Comparison of ENCODE assay signal across 9 cellular contexts in the genomic region with DNA sequence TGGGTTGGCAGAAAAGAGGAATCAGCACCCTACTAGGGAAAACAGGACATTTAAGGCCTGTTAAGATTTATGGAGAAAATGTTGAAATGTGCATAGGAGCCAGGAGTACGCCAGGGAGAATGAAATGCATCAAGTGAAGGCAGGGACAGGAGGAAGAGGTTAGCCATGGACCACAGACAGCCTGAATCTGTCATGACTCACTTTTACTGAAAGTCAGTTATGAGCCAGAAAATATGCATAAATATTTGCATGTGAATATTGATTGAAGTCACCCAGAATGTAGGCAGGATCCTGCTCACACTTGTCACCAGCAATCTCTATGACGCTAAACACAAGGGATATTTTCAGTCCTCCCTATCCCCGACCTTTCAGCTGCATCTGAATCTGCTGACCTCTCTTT. TPM values are rescaled to one million over a fixed set of nuclear protein-coding genes. Genes with fewer than 3 reads are reported as not detected.
DNase-seq lines count a peak whose midpoint lies in the region; ATAC-seq and TF ChIP-seq lines count a peak whose summit lies in the region.
"Had no signal": no experiment of that assay in that cellular context is flagged by ENCODE, and none has a peak within 500 bp of the region (broad histone marks: within the 10 kb centered on the region; RNA-seq: fewer than 3 reads in every experiment).

No MANE protein-coding gene starts in this region.

- H3K4me3 ChIP-seq in coronary artery: no peak overlapping the region

- TF ChIP-seq CTCF in natural killer cell (IDR thresholded peaks at IDR 0.05): no peak
- no peak for TF ChIP-seq CTCF in coronary artery (IDR thresholded peaks at IDR 0.05)

- no peak overlapping the region for H3K27ac ChIP-seq in coronary artery

- H3K9me3 Mint-ChIP-seq in natural killer cell treated with Interleukin-12 subunit alpha and Interleukin-12 subunit beta and Interleukin-15 and Interleukin-18, amount 100 ng/mL, for 72 hours: no peaks in the 10 kb centered on the region
- no peaks in the 10 kb centered on the region for H3K9me3 Mint-ChIP-seq in natural killer cell
- H3K9me3 Mint-ChIP-seq: CD4-positive, alpha-beta T cell had no signal

- H3K4me3 Mint-ChIP-seq in natural killer cell treated with Interleukin-12 subunit alpha and Interleukin-12 subunit beta and Interleukin-15 and Interleukin-18, amount 100 ng/mL, for 72 hours: peak overlapping the region; percentile 64
- H3K4me3 Mint-ChIP-seq in natural killer cell: no peak overlapping the region
- H3K4me3 Mint-ChIP-seq: CD4-positive, alpha-beta T cell had no signal

- intact Hi-C loops in natural killer cell (cut with micrococcal nuclease): no loop called here

- peak; percentile 81 to 87 for ATAC-seq in natural killer cell treated with Interleukin-12 subunit alpha and Interleukin-12 subunit beta and Interleukin-15 and Interleukin-18, amount 100 ng/mL, for 72 hours
- no peak for ATAC-seq in natural killer cell

- no peaks in the 10 kb centered on the region for H3K36me3 Mint-ChIP-seq in natural killer cell treated with Interleukin-12 subunit alpha and Interleukin-12 subunit beta and Interleukin-15 and Interleukin-18, amount 100 ng/mL, for 72 hours
- H3K36me3 Mint-ChIP-seq in natural killer cell: no peaks in the 10 kb centered on the region

- peaks cover 33 to 35% of the 10 kb centered on the region in 2 donors for H3K4me1 Mint-ChIP-seq in natural killer cell treated with Interleukin-12 subunit alpha and Interleukin-12 subunit beta and Interleukin-15 and Interleukin-18, amount 100 ng/mL, for 72 hours (ENCODE audit: low read depth in 2 of 2)
- H3K4me1 Mint-ChIP-seq in natural killer cell: peaks cover 14 to 21% of the 10 kb centered on the region in 2 donors

- no peaks in the 10 kb centered on the region for H3K27me3 Mint-ChIP-seq in natural killer cell treated with Interleukin-12 subunit alpha and Interleukin-12 subunit beta and Interleukin-15 and Interleukin-18, amount 100 ng/mL, for 72 hours
- H3K27me3 Mint-ChIP-seq in natural killer cell (ENCODE audit: low read depth in 2 of 2): no peaks in the 10 kb centered on the region
- H3K27me3 Mint-ChIP-seq: CD4-positive, alpha-beta T cell had no signal

- H3K27ac Mint-ChIP-seq in natural killer cell treated with Interleukin-12 subunit alpha and Interleukin-12 subunit beta and Interleukin-15 and Interleukin-18, amount 100 ng/mL, for 72 hours: peak overlapping the region; percentile 69 to 80
- H3K27ac Mint-ChIP-seq in natural killer cell: no peak overlapping the region
- H3K27ac Mint-ChIP-seq: CD4-positive, alpha-beta T cell had no signal

- DNase-seq in natural killer cell treated with Interleukin-12 subunit alpha and Interleukin-12 subunit beta and Interleukin-15 and Interleukin-18, amount 100 ng/mL, for 72 hours (ENCODE audit: low spot score): no peak
- no peak for DNase-seq in natural killer cell
- peak; percentile 90 for DNase-seq in HS-5 (ENCODE audit: low read depth)
- peak; percentile 99 for DNase-seq in amniotic epithelial cell (ENCODE audit: low read depth)
- peak; percentile 88 for DNase-seq in stromal cell of bone marrow (ENCODE audit: low read depth)
- no peak for DNase-seq in COLO668 (lab: John Stamatoyannopoulos, UW; ENCODE audit: unreplicated experiment)
- no peak for DNase-seq in coronary artery (ENCODE audit: low spot score)
- DNase-seq in iPS-NIHi11 (ENCODE audit: low spot score): no peak
- DNase-seq: CD4-positive, alpha-beta T cell had no signal

RNA-seq across cellular contexts. Expression of a gene that starts 25.1 kb away (rescaled TPM):
- 10 to 100 TPM; 66.9 to 82.1 TPM for total RNA-seq in natural killer cell treated with Interleukin-12 subunit alpha and Interleukin-12 subunit beta and Interleukin-15 and Interleukin-18, amount 100 ng/mL, for 72 hours
- 100 to 1,000 TPM; 199 to 234 (median 232) TPM for total RNA-seq in natural killer cell

Comparison
In these comparisons a context has a peak if more than half of its experiments do, and no peak if none do; other contexts are left out.
1. ATAC-seq: peak in natural killer cell treated with Interleukin-12 subunit alpha and Interleukin-12 subunit beta and Interleukin-15 and Interleukin-18, amount 100 ng/mL, for 72 hours (2 of 2); none in natural killer cell (0 of 3).
2. H3K27ac Mint-ChIP-seq: peak in natural killer cell treated with Interleukin-12 subunit alpha and Interleukin-12 subunit beta and Interleukin-15 and Interleukin-18, amount 100 ng/mL, for 72 hours (2 of 2); none in natural killer cell (0 of 2).
3. DNase-seq: peak in HS-5 (single experiment), amniotic epithelial cell (single experiment) and stromal cell of bone marrow (single experiment); none in natural killer cell treated with Interleukin-12 subunit alpha and Interleukin-12 subunit beta and Interleukin-15 and Interleukin-18, amount 100 ng/mL, for 72 hours (single experiment), natural killer cell (single experiment), COLO668 (single experiment), coronary artery (single experiment) and iPS-NIHi11 (single experiment).